32 cellular contexts compared by ENCODE assay signal in the genomic region with DNA sequence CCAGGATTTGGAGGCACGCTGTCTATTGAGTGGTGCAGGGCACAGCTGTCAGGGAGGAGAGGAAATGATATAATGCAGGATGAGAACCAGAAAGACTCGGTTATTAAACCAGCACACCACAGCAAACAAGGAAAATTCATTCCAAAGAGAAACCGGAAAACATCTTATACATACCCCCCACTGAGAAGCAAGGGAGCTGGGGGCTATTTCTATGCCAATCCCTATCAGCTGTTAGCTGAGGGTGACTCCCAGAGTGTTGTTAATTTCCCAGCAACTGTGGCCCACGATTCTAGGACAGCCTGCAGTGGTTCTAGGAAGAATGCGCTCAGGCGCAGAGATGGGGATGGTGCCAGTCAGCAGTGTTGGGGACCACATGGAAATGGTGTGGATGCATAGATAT.
"Had no signal": no experiment of that assay in that cellular context is flagged by ENCODE, and none has a peak within 500 bp of the region (broad histone marks: within the 10 kb centered on the region; RNA-seq: fewer than 3 reads in every experiment).

No MANE protein-coding gene starts in this region.

- H3K4me1 ChIP-seq: parathyroid adenoma, psoas muscle, right lobe of liver, spleen, testis, tibial artery, transverse colon, upper lobe of right lung, uterus had no signal

- H3K4me2 ChIP-seq: neural progenitor cell, smooth muscle cell had no signal

- H3K36me3 ChIP-seq: neural progenitor cell, ovary, right lobe of liver, sigmoid colon, spleen, suprapubic skin, tibial artery, transverse colon, upper lobe of right lung, uterus had no signal

- H2AFZ ChIP-seq: neural progenitor cell, parathyroid adenoma had no signal

- H3K27me3 ChIP-seq: neural progenitor cell, ovary, right lobe of liver, suprapubic skin, testis, tibial artery, upper lobe of right lung, uterus had no signal

- H3K4me3 Mint-ChIP-seq: natural killer cell; nephron; neural progenitor cell; stimulated activated memory B cell treated with anti-CD40 and anti-IgM and Interleukin-4, amounts not matched to agents 10 μg/mL and 1 μg/mL and 100 μg/mL, for 72 hours; stimulated activated naive CD8-positive, alpha-beta T cell treated with anti-CD3 and anti-CD28 coated beads, Interleukin-15, amount 100 ng/mL, for 72 hours; type B pancreatic cell had no signal

- H3K4me3 ChIP-seq: neural progenitor cell, ovary, psoas muscle, right lobe of liver, sigmoid colon, skin epidermis, smooth muscle cell, spleen, suprapubic skin, testis, tibial artery, transverse colon, upper lobe of right lung, uterus had no signal

- ATAC-seq: natural killer cell; psoas muscle; right cardiac atrium; right lobe of liver; stimulated activated memory B cell treated with anti-CD40 and anti-IgM and Interleukin-4, amounts not matched to agents 10 μg/mL and 1 μg/mL and 100 μg/mL, for 72 hours; stimulated activated naive CD8-positive, alpha-beta T cell treated with anti-CD3 and anti-CD28 coated beads, Interleukin-15, amount 100 ng/mL, for 72 hours; stimulated activated naive CD8-positive, alpha-beta T cell treated with anti-CD3 and anti-CD28 coated beads, Interleukin-15, Interleukin-2, amounts not matched to agents 100 U/mL and 50 U/mL, for 24 hours; upper lobe of right lung had no signal

- H3K4me1 Mint-ChIP-seq: natural killer cell; nephron; stimulated activated memory B cell treated with anti-CD40 and anti-IgM and Interleukin-4, amounts not matched to agents 10 μg/mL and 1 μg/mL and 100 μg/mL, for 72 hours; stimulated activated naive CD8-positive, alpha-beta T cell treated with anti-CD3 and anti-CD28 coated beads, Interleukin-15, amount 100 ng/mL, for 72 hours had no signal

- H3K9me3 Mint-ChIP-seq: natural killer cell; stimulated activated naive CD8-positive, alpha-beta T cell treated with anti-CD3 and anti-CD28 coated beads, Interleukin-15, amount 100 ng/mL, for 72 hours; type B pancreatic cell had no signal

- H3K27me3 Mint-ChIP-seq: progenitor cell of endocrine pancreas, type B pancreatic cell had no signal

- H3K27ac Mint-ChIP-seq: natural killer cell; nephron; neural progenitor cell; progenitor cell of endocrine pancreas; stimulated activated memory B cell treated with anti-CD40 and anti-IgM and Interleukin-4, amounts not matched to agents 10 μg/mL and 1 μg/mL and 100 μg/mL, for 72 hours; stimulated activated naive CD8-positive, alpha-beta T cell treated with anti-CD3 and anti-CD28 coated beads, Interleukin-15, amount 100 ng/mL, for 72 hours; type B pancreatic cell had no signal

- H3K36me3 Mint-ChIP-seq: natural killer cell; neural progenitor cell; stimulated activated memory B cell treated with anti-CD40 and anti-IgM and Interleukin-4, amounts not matched to agents 10 μg/mL and 1 μg/mL and 100 μg/mL, for 72 hours; type B pancreatic cell had no signal

- H3K27ac ChIP-seq: neural progenitor cell, ovary, parathyroid adenoma, psoas muscle, right lobe of liver, sigmoid colon, skin epidermis, spleen, suprapubic skin, testis, tibial artery, transverse colon, upper lobe of right lung, uterus had no signal

- DNase-seq: natural killer cell; occipital lobe; ovary; posterior cingulate gyrus; psoas muscle; right cardiac atrium; right lobe of liver; sigmoid colon; spleen; stimulated activated CD4-positive, alpha-beta T cell treated with anti-CD3 and anti-CD28 coated beads, Interleukin-12 subunit alpha, Interleukin-12 subunit beta, amount 100 ng/mL, for 4 hours; stimulated activated CD4-positive, alpha-beta T cell treated with anti-CD3 and anti-CD28 coated beads, Interleukin-1b, Interleukin-23, amount 100 ng/mL, for 48 hours; stimulated activated CD4-positive, alpha-beta T cell treated with anti-CD3 and anti-CD28 coated beads, Interleukin-4, amount 100 ng/mL, for 1 hour; stimulated activated CD4-positive, alpha-beta T cell treated with anti-CD3 and anti-CD28 coated beads, Interleukin-4, amount 100 ng/mL, for 4 hours; stimulated activated CD8-positive, alpha-beta memory T cell treated with anti-CD3 and anti-CD28 coated beads, Interleukin-4, amount 100 ng/mL, for 48 hours; stimulated activated naive CD4-positive, alpha-beta T cell; stimulated activated naive CD8-positive, alpha-beta T cell treated with anti-CD3 and anti-CD28 coated beads, Interleukin-15, amount 100 ng/mL, for 72 hours; stimulated activated naive CD8-positive, alpha-beta T cell treated with anti-CD3 and anti-CD28 coated beads, Interleukin-15, Interleukin-2, amounts not matched to agents 100 U/mL and 50 U/mL, for 24 hours; substantia nigra; testis; tibial artery; transverse colon; upper lobe of right lung; uterus had no signal

- H3K79me2 ChIP-seq: parathyroid adenoma had no signal
